In genomic region chr2:237744613-237745249, GRCh38 we compare ENCODE assay signal across 8 cellular contexts. TPM values are rescaled to one million over a fixed set of nuclear protein-coding genes. Genes with fewer than 3 reads are reported as not detected.
DNase-seq lines count a peak whose midpoint lies in the region; ATAC-seq and TF ChIP-seq lines count a peak whose summit lies in the region.

No MANE protein-coding gene starts in this region.

- H3K9me3 ChIP-seq in spleen = no peaks in the 10 kb centered on the region

- H3K4me3 ChIP-seq in astrocyte of the cerebellum (ENCODE audit: low read depth, low read length) (no peak overlapping the region), spleen (no peak overlapping the region)

- no peak for TF ChIP-seq POLR2A in spleen (IDR thresholded peaks at IDR 0.05)

- TF ChIP-seq CTCF in astrocyte of the cerebellum (IDR thresholded peaks at IDR 0.05; ENCODE audit: low read depth, low read length, missing control alignments) (peak; percentile 98), spleen (IDR thresholded peaks at IDR 0.05 in 8 of 11, conservative IDR thresholded peaks at IDR 0.05 in 3 of 11) (peak; percentile 93 to 99 (median 96))

- WGBS in spleen, 5 donors = 50 to 53% (median 51%) methylated on average over 18 of the region's 18 CpGs

- H3K4me1 ChIP-seq in spleen = peaks cover 6 to 61% (median 44%) of the 10 kb centered on the region in 6 donors

- peak overlapping the region in 3 of 8 donors; percentile 15 to 46 (median 32) for H3K27ac ChIP-seq in spleen

- peaks cover 0 to 67% (median 22%) of the 10 kb centered on the region in 6 donors for H3K36me3 ChIP-seq in spleen

- H3K27me3 ChIP-seq in spleen (replicated peaks in 1 of 7) = no peaks in the 10 kb centered on the region

- intact Hi-C loops in spleen (cut with DNase I; ENCODE audit: low total_unique reads) = loop anchor here (1.0 to 10.0 kb wide), 3 partner anchors 71 to 230 kb away; no protein-coding TSS in a partner anchor

- DNase-seq in NCI-H2196 (lab: John Stamatoyannopoulos, UW; ENCODE audit: unreplicated experiment) (peak; percentile 75), NCI-H2196 treated with DMSO at 0.1 percent for 48 hours (lab: John Stamatoyannopoulos, UW; ENCODE audit: unreplicated experiment) (no peak), LoVo (ENCODE audit: low spot score) (peak; percentile 40), UCSD-AML1 (lab: John Stamatoyannopoulos, UW; ENCODE audit: unreplicated experiment) (peak; percentile 74), astrocyte of the cerebellum (ENCODE audit: low read depth) (peak; percentile 29), hypothalamus (lab: John Stamatoyannopoulos, UW) (peak in 49 of 51 donors; percentile 11 to 88 (median 59)), spleen (peak; percentile 94)

- in situ Hi-C loops in astrocyte of the cerebellum (cut with HindIII; ENCODE audit: low sequenced_read_pairs) = no loop called here

- no peak for ATAC-seq in HG03565 (IDR thresholded peaks at IDR 0.05; ENCODE audit: unreplicated experiment)

RNA-seq across cellular contexts. Expression of gene RBM44, which starts 53.8 kb away (rescaled TPM):
- 1 to 10 TPM in 6 of 7 donors, under 1 TPM in 1; 0.91 to 3.1 (median 1.5) TPM for total RNA-seq in spleen
- under 1 TPM; 0.29 to 0.57 (median 0.30) TPM for polyA plus RNA-seq in spleen
